ENCODE assay signal across 8 cellular contexts in genomic region chr6:169326067-169326799, GRCh38.
A peak's percentile ranks its signal among the peaks of the same experiment; 100 is the strongest.
DNase-seq lines count a peak whose midpoint lies in the region; ATAC-seq and TF ChIP-seq lines count a peak whose summit lies in the region.

No MANE protein-coding gene starts in this region.

- no peak for ATAC-seq in activated CD4-positive, CD25-positive, alpha-beta regulatory T cell treated with anti-CD3 and anti-CD28 coated beads, Interleukin-2, amount 50 U/mL, for 24 hours

- DNase-seq in DMS53 (lab: John Stamatoyannopoulos, UW) = peak; percentile 75
- DNase-seq in LNCaP clone FGC (ENCODE audit: low read depth) = no peak
- peak; percentile 27 for DNase-seq in astrocyte of the hippocampus (ENCODE audit: low read depth, low spot score)
- DNase-seq in medulla oblongata (ENCODE audit: extremely low spot score) = peak; percentile 65
- DNase-seq in mucosa of gallbladder (ENCODE audit: low spot score) = no peak
- DNase-seq in NCI-H524 treated with DMSO at 0.1 percent for 48 hours (lab: John Stamatoyannopoulos, UW) = no peak
- DNase-seq in T-helper 1 cell = no peak

- peak; percentile 45; the same call in 1 of the 2 replicates for TF ChIP-seq CTCF in LNCaP clone FGC (IDR thresholded peaks at IDR 0.05; ENCODE audit: control insufficient read depth, extremely low read depth, insufficient read depth)

- no peak overlapping the region for H3K4me3 ChIP-seq in LNCaP clone FGC (ENCODE audit: low read depth, low read length)

Comparison
In these comparisons a context has a peak if more than half of its experiments do, and no peak if none do; other contexts are left out.
1. DNase-seq: peak in DMS53 (single experiment), astrocyte of the hippocampus (single experiment) and medulla oblongata (single experiment); none in LNCaP clone FGC (single experiment), mucosa of gallbladder (single experiment), NCI-H524 treated with DMSO at 0.1 percent for 48 hours (single experiment) and T-helper 1 cell (0 of 5).